ENCODE assay signal across 11 cellular contexts in genomic region chrX:24777660-24778059, GRCh38.
DNase-seq lines count a peak whose midpoint lies in the region; ATAC-seq lines count a peak whose summit lies in the region.
"Had no signal": no experiment of that assay in that cellular context is flagged by ENCODE, and none has a peak within 500 bp of the region (broad histone marks: within the 10 kb centered on the region; RNA-seq: fewer than 3 reads in every experiment).

No MANE protein-coding gene starts in this region.

- H3K36me3 Mint-ChIP-seq in natural killer cell treated with Interleukin-12 subunit alpha and Interleukin-12 subunit beta and Interleukin-15 and Interleukin-18, amount 100 ng/mL, for 72 hours, result peaks cover under 1% of the 10 kb centered on the region

- DNase-seq in OCI-M1 (lab: John Stamatoyannopoulos, UW) (peak; percentile 21), T-helper 1 cell (no peak), NCI-H1930 (lab: John Stamatoyannopoulos, UW) (no peak)
- DNase-seq in stimulated activated CD4-positive, alpha-beta T cell treated with anti-CD3 and anti-CD28 coated beads, Interleukin-12 subunit alpha, Interleukin-12 subunit beta, amount 100 ng/mL, for 4 hours, result no peak
- DNase-seq in natural killer cell treated with Interleukin-12 subunit alpha and Interleukin-12 subunit beta and Interleukin-15 and Interleukin-18, amount 100 ng/mL, for 72 hours (ENCODE audit: low spot score), result no peak
- DNase-seq: activated T-cell treated with anti-CD3 and anti-CD28 coated beads for 4 hours, gastrocnemius medialis, NCI-H2227 treated with DMSO at 0.1 percent for 48 hours had no signal

- H3K4me3 Mint-ChIP-seq in natural killer cell treated with Interleukin-12 subunit alpha and Interleukin-12 subunit beta and Interleukin-15 and Interleukin-18, amount 100 ng/mL, for 72 hours, result no peak overlapping the region

- H3K27ac Mint-ChIP-seq in natural killer cell treated with Interleukin-12 subunit alpha and Interleukin-12 subunit beta and Interleukin-15 and Interleukin-18, amount 100 ng/mL, for 72 hours, result no peak overlapping the region

- no peaks in the 10 kb centered on the region for H3K9me3 Mint-ChIP-seq in natural killer cell treated with Interleukin-12 subunit alpha and Interleukin-12 subunit beta and Interleukin-15 and Interleukin-18, amount 100 ng/mL, for 72 hours

- no peaks in the 10 kb centered on the region for H3K4me1 Mint-ChIP-seq in natural killer cell treated with Interleukin-12 subunit alpha and Interleukin-12 subunit beta and Interleukin-15 and Interleukin-18, amount 100 ng/mL, for 72 hours (ENCODE audit: low read depth in 2 of 2)

- ATAC-seq in GM18511 (IDR thresholded peaks at IDR 0.05; ENCODE audit: unreplicated experiment) (peak; percentile 99), GM21447 (IDR thresholded peaks at IDR 0.05; ENCODE audit: unreplicated experiment) (peak; percentile 97), HG03108 (IDR thresholded peaks at IDR 0.05; ENCODE audit: unreplicated experiment) (peak; percentile 98)
- no peak for ATAC-seq in natural killer cell treated with Interleukin-12 subunit alpha and Interleukin-12 subunit beta and Interleukin-15 and Interleukin-18, amount 100 ng/mL, for 72 hours
- ATAC-seq: gastrocnemius medialis had no signal

- H3K27me3 Mint-ChIP-seq in natural killer cell treated with Interleukin-12 subunit alpha and Interleukin-12 subunit beta and Interleukin-15 and Interleukin-18, amount 100 ng/mL, for 72 hours, result no peaks in the 10 kb centered on the region

Comparison
In these comparisons a context has a peak if more than half of its experiments do, and no peak if none do; other contexts are left out.
1. ATAC-seq: peak in GM18511 (single experiment), GM21447 (single experiment) and HG03108 (single experiment); none in natural killer cell treated with Interleukin-12 subunit alpha and Interleukin-12 subunit beta and Interleukin-15 and Interleukin-18, amount 100 ng/mL, for 72 hours (0 of 2).